ENCODE assay signal across 15 cellular contexts in the genomic region with DNA sequence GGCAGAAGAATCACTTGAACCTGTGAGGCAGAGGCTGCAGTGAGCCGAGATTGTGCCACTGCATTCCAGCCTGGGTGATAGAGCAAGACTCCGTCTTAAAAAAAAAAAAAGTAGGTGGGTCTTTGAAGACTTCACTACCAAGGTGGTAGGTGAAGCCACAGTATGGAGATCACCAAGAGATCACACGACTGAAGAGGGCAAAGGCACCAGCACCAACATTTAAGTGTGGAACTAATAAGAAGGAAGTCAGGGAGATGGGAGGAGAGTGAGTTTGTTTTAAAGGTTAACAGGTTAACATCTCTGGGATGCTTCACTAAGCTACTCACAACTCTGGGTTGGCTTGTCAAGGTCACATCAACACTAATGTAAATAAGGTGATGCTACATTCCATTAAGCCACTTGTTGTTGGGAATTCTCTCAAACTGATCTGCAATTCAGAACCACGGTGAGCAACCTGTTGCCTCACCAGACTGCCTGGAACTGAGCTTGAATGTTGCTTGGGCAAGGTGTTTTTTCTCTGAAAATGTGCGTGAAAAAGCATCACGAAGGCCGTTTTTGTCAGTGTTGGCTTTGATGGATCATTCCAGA. TPM values are rescaled to one million over a fixed set of nuclear protein-coding genes. Genes with fewer than 3 reads are reported as not detected.
DNase-seq lines count a peak whose midpoint lies in the region; ATAC-seq and TF ChIP-seq lines count a peak whose summit lies in the region.
"Had no signal": no experiment of that assay in that cellular context is flagged by ENCODE, and none has a peak within 500 bp of the region (broad histone marks: within the 10 kb centered on the region; RNA-seq: fewer than 3 reads in every experiment).

No MANE protein-coding gene starts in this region.

- H3K9me3 Mint-ChIP-seq in CD8-positive, alpha-beta T cell = no peaks in the 10 kb centered on the region

- H3K4me1 Mint-ChIP-seq in CD8-positive, alpha-beta T cell (ENCODE audit: low read depth) = peaks cover 24% of the 10 kb centered on the region

- POLR2A ChIA-PET in CD8-positive, alpha-beta T cell (lab: Charles Lee) = no interaction called here

- H3K9me3 ChIP-seq in CD8-positive, alpha-beta T cell (ENCODE audit: low read length) = no peaks in the 10 kb centered on the region
- H3K9me3 ChIP-seq in GM23248 (ENCODE audit: low read depth) (no peaks in the 10 kb centered on the region), body of pancreas (no peaks in the 10 kb centered on the region)
- H3K9me3 ChIP-seq: breast epithelium, tibial artery had no signal

- no peaks in the 10 kb centered on the region for H3K4me1 ChIP-seq in CD8-positive, alpha-beta T cell (ENCODE audit: insufficient read depth, low read length)
- H3K4me1 ChIP-seq in GM23248 (ENCODE audit: insufficient read depth) (peaks cover 13% of the 10 kb centered on the region), body of pancreas (no peaks in the 10 kb centered on the region)
- H3K4me1 ChIP-seq: breast epithelium had no signal

- H3K27me3 ChIP-seq in CD8-positive, alpha-beta T cell (ENCODE audit: insufficient read depth, low read length) = no peaks in the 10 kb centered on the region
- H3K27me3 ChIP-seq in GM23248 (replicated peaks; ENCODE audit: insufficient read depth) (no peaks in the 10 kb centered on the region), body of pancreas (no peaks in the 10 kb centered on the region)
- H3K27me3 ChIP-seq: breast epithelium, tibial artery had no signal

- intact Hi-C loops in CD8-positive, alpha-beta T cell (cut with DNase I, micrococcal nuclease) = no loop called here
- intact Hi-C loops in body of pancreas (cut with DNase I) (no loop called here), posterior cingulate gyrus (cut with DNase I) (no loop called here)

- H3K9ac ChIP-seq in GM23248 = no peak overlapping the region

- no peak overlapping the region for H3K4me3 Mint-ChIP-seq in CD8-positive, alpha-beta T cell

- TF ChIP-seq CTCF in CD8-positive, alpha-beta T cell (IDR thresholded peaks at IDR 0.05) = no peak
- no peak for TF ChIP-seq CTCF in body of pancreas (IDR thresholded peaks at IDR 0.05)

- H3K27ac Mint-ChIP-seq in CD8-positive, alpha-beta T cell = peak overlapping the region; percentile 41

- no peak for DNase-seq in CD8-positive, alpha-beta T cell
- DNase-seq in GM23248 (peak; percentile 38), amniotic epithelial cell (ENCODE audit: low read depth) (peak; percentile 43), kidney tubule cell (ENCODE audit: low spot score) (peak; percentile 50), NCI-H82 (lab: John Stamatoyannopoulos, UW) (no peak), NCI-H345 (lab: John Stamatoyannopoulos, UW) (no peak), body of pancreas (no peak), posterior cingulate gyrus (no peak)
- DNase-seq: activated naive CD4-positive, alpha-beta T cell treated with anti-CD3 and anti-CD28 coated beads, Interleukin-2, amount 50 U/mL, for 16 hours; NCI-H1417; tibial artery had no signal

- in situ Hi-C loops in GM23248 (cut with MboI) = no loop called here

- no peak for TF ChIP-seq POLR2A in body of pancreas (IDR thresholded peaks at IDR 0.05)

- H2AFZ ChIP-seq in GM23248 = no peak overlapping the region

- 89 to 93% methylated on average over 7 of the region's 7 CpGs for WGBS in GM23248 (ENCODE audit: low coverage in 1 of 2, low lambda C conversion rate in 2 of 2, missing lambda C conversion rate in 2 of 2), 2 experiments
- WGBS in body of pancreas, 2 donors = 83% methylated on average over 7 of the region's 7 CpGs

- H3K79me2 ChIP-seq in GM23248 (ENCODE audit: insufficient read depth) = no peaks in the 10 kb centered on the region

- H3K27me3 Mint-ChIP-seq in CD8-positive, alpha-beta T cell (ENCODE audit: low read depth) = no peaks in the 10 kb centered on the region

- peaks cover 35% of the 10 kb centered on the region for H3K36me3 ChIP-seq in CD8-positive, alpha-beta T cell (ENCODE audit: insufficient read depth, low read length)
- H3K36me3 ChIP-seq in GM23248 (ENCODE audit: low read depth) (peaks cover 51% of the 10 kb centered on the region), body of pancreas (replicated peaks in 1 of 2; ENCODE audit: insufficient read depth in 1 of 2, low read depth in 2 of 2) (peaks cover 0 to 7% of the 10 kb centered on the region in 2 donors)

- H3K9me2 ChIP-seq in GM23248 (ENCODE audit: insufficient read depth) = no peaks in the 10 kb centered on the region

- peaks cover 79% of the 10 kb centered on the region for H3F3A ChIP-seq in GM23248 (ENCODE audit: insufficient read depth)

- H4K20me1 ChIP-seq in GM23248 (ENCODE audit: insufficient read depth) = no peaks in the 10 kb centered on the region

- ATAC-seq in CD8-positive, alpha-beta T cell = no peak
- ATAC-seq in body of pancreas = no peak
- ATAC-seq: HCT116 had no signal

- no peak overlapping the region for H3K27ac ChIP-seq in CD8-positive, alpha-beta T cell (ENCODE audit: low read depth, low read length)
- H3K27ac ChIP-seq in GM23248 (no peak overlapping the region), body of pancreas (no peak overlapping the region)
- H3K27ac ChIP-seq: tibial artery had no signal

- peaks cover 83% of the 10 kb centered on the region for H3K36me3 Mint-ChIP-seq in CD8-positive, alpha-beta T cell

- CTCF ChIA-PET in CD8-positive, alpha-beta T cell (lab: Charles Lee) = no interaction called here

- H3K4me2 ChIP-seq in GM23248 (ENCODE audit: unreplicated experiment) = no peak overlapping the region

- no peak overlapping the region for H3K4me3 ChIP-seq in CD8-positive, alpha-beta T cell (ENCODE audit: low read depth, low read length)
- H3K4me3 ChIP-seq in GM23248 = no peak overlapping the region
- H3K4me3 ChIP-seq in body of pancreas = no peak overlapping the region
- H3K4me3 ChIP-seq: breast epithelium, tibial artery had no signal

RNA-seq across cellular contexts. Expression of gene KCTD20, which starts 48.7 kb away (rescaled TPM):
- total RNA-seq in CD8-positive, alpha-beta T cell = 10 to 100 TPM; 42.5 to 49.1 TPM
- 103 and 120 TPM in 2 replicates for total RNA-seq in GM23248 (2014; rRNA removed; shearing (Covaris generic))
- polyA plus RNA-seq in GM23248 (2016; fragmentation: Nextera tagmentation; extraction: Ambion mirVana) = 52.3 and 52.7 TPM in 2 replicates
- 10 to 100 TPM; 15.5 to 16.6 TPM for total RNA-seq in body of pancreas

RNA-seq across cellular contexts. Expression of gene PXT1, which starts 48.8 kb away (rescaled TPM):
- total RNA-seq in CD8-positive, alpha-beta T cell = under 1 TPM; 0.56 to 0.95 TPM
- not detected in 2 replicates for total RNA-seq in GM23248 (2014; rRNA removed; shearing (Covaris generic))
- not detected in 2 replicates for polyA plus RNA-seq in GM23248 (2016; fragmentation: Nextera tagmentation; extraction: Ambion mirVana)
- total RNA-seq in body of pancreas = not detected
- polyA plus RNA-seq: BJ, esophagus had no signal

RNA-seq across cellular contexts. Expression of gene STK38, which starts 55.8 kb away (rescaled TPM):
- 10 to 100 TPM; 37.6 to 38.7 TPM for total RNA-seq in CD8-positive, alpha-beta T cell
- total RNA-seq in GM23248 (2014; rRNA removed; shearing (Covaris generic)) = 30.5 and 35.6 TPM in 2 replicates
- 50.4 and 51.1 TPM in 2 replicates for polyA plus RNA-seq in GM23248 (2016; fragmentation: Nextera tagmentation; extraction: Ambion mirVana)
- total RNA-seq in body of pancreas = 10 to 100 TPM; 11.9 to 16.2 TPM

Comparison
In these comparisons a context has a peak if more than half of its experiments do, and no peak if none do; other contexts are left out.
1. DNase-seq: peak in GM23248 (single experiment), amniotic epithelial cell (single experiment) and kidney tubule cell (single experiment); none in CD8-positive, alpha-beta T cell (0 of 7), NCI-H82 (single experiment), NCI-H345 (single experiment), body of pancreas (0 of 4) and posterior cingulate gyrus (0 of 10).